In the genomic region with DNA sequence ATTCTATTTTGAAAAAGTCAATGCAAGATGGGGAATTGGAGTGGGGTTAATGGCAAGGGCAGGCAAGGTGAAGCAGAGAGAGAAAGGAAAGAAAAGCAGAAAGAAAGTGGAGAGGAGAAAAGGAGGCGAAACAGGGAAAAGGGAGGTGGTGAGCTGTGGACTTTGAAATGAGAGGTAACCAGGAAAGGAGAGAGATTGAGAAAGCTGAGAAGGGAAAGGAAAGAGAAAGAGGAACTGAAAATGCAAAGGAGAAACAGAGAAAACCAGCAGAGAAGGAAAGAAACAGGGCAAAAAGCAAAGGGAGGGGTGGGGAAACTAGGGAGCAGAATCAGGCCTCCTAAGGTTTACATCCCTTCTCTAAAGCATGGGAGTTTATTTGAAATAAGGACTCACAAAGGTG, we compare ENCODE assay signal across 23 cellular contexts.
A peak's percentile ranks its signal among the peaks of the same experiment; 100 is the strongest.
DNase-seq lines count a peak whose midpoint lies in the region; ATAC-seq and TF ChIP-seq lines count a peak whose summit lies in the region.
"Had no signal": no experiment of that assay in that cellular context is flagged by ENCODE, and none has a peak within 500 bp of the region (broad histone marks: within the 10 kb centered on the region; RNA-seq: fewer than 3 reads in every experiment).

No MANE protein-coding gene starts in this region.

- peaks cover 15% of the 10 kb centered on the region for H3K4me1 ChIP-seq in OCI-LY7 (ENCODE audit: insufficient read depth, low read length, poor library complexity, severe bottlenecking)
- H3K4me1 ChIP-seq: colonic mucosa, thyroid gland had no signal

- H3K27ac ChIP-seq in OCI-LY7 (ENCODE audit: low read depth, low read length, poor library complexity, severe bottlenecking), result no peak overlapping the region
- H3K27ac ChIP-seq: brain microvascular endothelial cell, colonic mucosa, heart right ventricle, thyroid gland had no signal

- H3K79me2 ChIP-seq in OCI-LY7 (ENCODE audit: insufficient read depth, low read depth, low read length), result no peaks in the 10 kb centered on the region

- no peak overlapping the region for H2AFZ ChIP-seq in OCI-LY7 (ENCODE audit: low read length)

- no peaks in the 10 kb centered on the region for H3K36me3 ChIP-seq in OCI-LY7 (ENCODE audit: insufficient read depth, low read length)
- H3K36me3 ChIP-seq: brain microvascular endothelial cell, colonic mucosa, heart right ventricle, thyroid gland had no signal

- BruUV-seq in OCI-LY7 (replicated peaks; lab: Mats Ljungman, UMichigan), result no TSS peak

- POLR2A ChIA-PET in OCI-LY7 (lab: Charles Lee), result interaction anchor here (0.6 to 1.1 kb wide), 4 partner anchors 8 to 235 kb away, joined by 3 to 4 read pairs (median 4); no protein-coding TSS in a partner anchor

- H3K9me3 ChIP-seq in OCI-LY7 (ENCODE audit: low read length), result no peaks in the 10 kb centered on the region
- H3K9me3 ChIP-seq: colonic mucosa, heart right ventricle, thyroid gland had no signal

- DNase-seq in stimulated activated naive CD8-positive, alpha-beta T cell treated with anti-CD3 and anti-CD28 coated beads, Interleukin-15, amount 100 ng/mL, for 72 hours, result no peak
- no peak for DNase-seq in stimulated activated naive CD8-positive, alpha-beta T cell treated with anti-CD3 and anti-CD28 coated beads, Interleukin-15, Interleukin-2, amounts not matched to agents 100 U/mL and 50 U/mL, for 24 hours
- DNase-seq in OCI-LY7 (ENCODE audit: low spot score) (no peak), NCI-H1436 treated with DMSO at 0.1 percent for 48 hours (lab: John Stamatoyannopoulos, UW) (no peak), NCI-H526 treated with DMSO at 0.1 percent for 48 hours (lab: John Stamatoyannopoulos, UW) (no peak)
- DNase-seq: ACHN; activated B cell treated with CpG ODN at 0.5 μM for 24 hours; brain microvascular endothelial cell; CD8-positive, alpha-beta memory T cell; colonic mucosa; DMS79; heart right ventricle; immature natural killer cell; KBM-7; NCI-H1092; NCI-H524 treated with DMSO at 0.1 percent for 48 hours; nucleus accumbens had no signal

- CTCF ChIA-PET in OCI-LY7 (lab: Charles Lee; ENCODE audit: unreplicated experiment), result no interaction called here

- H3K4me1 Mint-ChIP-seq in stimulated activated naive CD8-positive, alpha-beta T cell treated with anti-CD3 and anti-CD28 coated beads, Interleukin-15, amount 100 ng/mL, for 72 hours, result peaks cover 12% of the 10 kb centered on the region
- H3K4me1 Mint-ChIP-seq in stimulated activated memory B cell treated with anti-CD40 and anti-IgM and Interleukin-4, amounts not matched to agents 10 μg/mL and 1 μg/mL and 100 μg/mL, for 72 hours, result peaks cover 24% of the 10 kb centered on the region
- H3K4me1 Mint-ChIP-seq: immature natural killer cell had no signal

- TF ChIP-seq CTCF in OCI-LY7 (conservative IDR thresholded peaks at IDR 0.05; ENCODE audit: low read length), result no peak

- no peak for ATAC-seq in stimulated activated naive CD8-positive, alpha-beta T cell treated with anti-CD3 and anti-CD28 coated beads, Interleukin-15, amount 100 ng/mL, for 72 hours
- no peak for ATAC-seq in stimulated activated naive CD8-positive, alpha-beta T cell treated with anti-CD3 and anti-CD28 coated beads, Interleukin-15, Interleukin-2, amounts not matched to agents 100 U/mL and 50 U/mL, for 24 hours
- ATAC-seq in HG02973 (IDR thresholded peaks at IDR 0.05; ENCODE audit: unreplicated experiment), result peak; percentile 49
- no peak for ATAC-seq in stimulated activated memory B cell treated with anti-CD40 and anti-IgM and Interleukin-4, amounts not matched to agents 10 μg/mL and 1 μg/mL and 100 μg/mL, for 72 hours
- no peak for ATAC-seq in GM18909 (IDR thresholded peaks at IDR 0.05; ENCODE audit: poor library complexity, unreplicated experiment)
- ATAC-seq: heart right ventricle had no signal

- no peaks in the 10 kb centered on the region for H3K36me3 Mint-ChIP-seq in stimulated activated memory B cell treated with anti-CD40 and anti-IgM and Interleukin-4, amounts not matched to agents 10 μg/mL and 1 μg/mL and 100 μg/mL, for 72 hours
- H3K36me3 Mint-ChIP-seq: immature natural killer cell had no signal

- intact Hi-C loops in OCI-LY7 (cut with micrococcal nuclease; ENCODE audit: unreplicated experiment), result no loop called here

- no peaks in the 10 kb centered on the region for H3K9me2 ChIP-seq in OCI-LY7 (ENCODE audit: insufficient read depth, low read length)

- H3K27ac Mint-ChIP-seq in stimulated activated naive CD8-positive, alpha-beta T cell treated with anti-CD3 and anti-CD28 coated beads, Interleukin-15, amount 100 ng/mL, for 72 hours, result peak overlapping the region; percentile 43 to 88
- peak overlapping the region; percentile 21 for H3K27ac Mint-ChIP-seq in stimulated activated memory B cell treated with anti-CD40 and anti-IgM and Interleukin-4, amounts not matched to agents 10 μg/mL and 1 μg/mL and 100 μg/mL, for 72 hours
- H3K27ac Mint-ChIP-seq: activated B cell treated with CpG ODN at 0.5 μM for 24 hours; activated T-helper 1 cell treated with anti-CD3 and anti-CD28 coated beads, Interleukin-12 subunit alpha, Interleukin-12 subunit beta, Interleukin-2, Interleukin-4 antibody, amounts not matched to agents 30 ng/mL and 10 ng/mL and 1 ng/mL, durations not matched to agents 14 hours and 24 hours and 36 hours; immature natural killer cell; T-helper 2 cell treated with Interferon-gamma antibody and Interleukin-4, amounts not matched to agents 5 μg/mL and 100 μg/mL, for 36 hours had no signal

- H3K9me3 Mint-ChIP-seq in stimulated activated naive CD8-positive, alpha-beta T cell treated with anti-CD3 and anti-CD28 coated beads, Interleukin-15, amount 100 ng/mL, for 72 hours, result no peaks in the 10 kb centered on the region
- H3K9me3 Mint-ChIP-seq in stimulated activated memory B cell treated with anti-CD40 and anti-IgM and Interleukin-4, amounts not matched to agents 10 μg/mL and 1 μg/mL and 100 μg/mL, for 72 hours, result no peaks in the 10 kb centered on the region
- H3K9me3 Mint-ChIP-seq: activated B cell treated with CpG ODN at 0.5 μM for 24 hours; activated T-helper 1 cell treated with anti-CD3 and anti-CD28 coated beads, Interleukin-12 subunit alpha, Interleukin-12 subunit beta, Interleukin-2, Interleukin-4 antibody, amounts not matched to agents 30 ng/mL and 10 ng/mL and 1 ng/mL, durations not matched to agents 14 hours and 24 hours and 36 hours; CD8-positive, alpha-beta memory T cell; immature natural killer cell; T-helper 2 cell treated with Interferon-gamma antibody and Interleukin-4, amounts not matched to agents 5 μg/mL and 100 μg/mL, for 36 hours had no signal

- H4K20me1 ChIP-seq in OCI-LY7 (ENCODE audit: insufficient read depth, low read length), result no peaks in the 10 kb centered on the region

- no peak overlapping the region for H3K4me3 ChIP-seq in OCI-LY7 (ENCODE audit: low read depth, low read length, poor library complexity, severe bottlenecking)
- H3K4me3 ChIP-seq: colonic mucosa, heart right ventricle, thyroid gland had no signal

- H3K4me3 Mint-ChIP-seq in stimulated activated naive CD8-positive, alpha-beta T cell treated with anti-CD3 and anti-CD28 coated beads, Interleukin-15, amount 100 ng/mL, for 72 hours, result no peak overlapping the region
- no peak overlapping the region for H3K4me3 Mint-ChIP-seq in stimulated activated memory B cell treated with anti-CD40 and anti-IgM and Interleukin-4, amounts not matched to agents 10 μg/mL and 1 μg/mL and 100 μg/mL, for 72 hours
- H3K4me3 Mint-ChIP-seq: activated B cell treated with CpG ODN at 0.5 μM for 24 hours; activated T-helper 1 cell treated with anti-CD3 and anti-CD28 coated beads, Interleukin-12 subunit alpha, Interleukin-12 subunit beta, Interleukin-2, Interleukin-4 antibody, amounts not matched to agents 30 ng/mL and 10 ng/mL and 1 ng/mL, durations not matched to agents 14 hours and 24 hours and 36 hours; CD8-positive, alpha-beta memory T cell; immature natural killer cell; T-helper 2 cell treated with Interferon-gamma antibody and Interleukin-4, amounts not matched to agents 5 μg/mL and 100 μg/mL, for 36 hours had no signal

- H3K4me2 ChIP-seq in OCI-LY7 (ENCODE audit: low read length), result peak overlapping the region; percentile 41; the same call in 1 of the 2 replicates

- no peaks in the 10 kb centered on the region for H3K27me3 Mint-ChIP-seq in stimulated activated naive CD8-positive, alpha-beta T cell treated with anti-CD3 and anti-CD28 coated beads, Interleukin-15, amount 100 ng/mL, for 72 hours
- peaks cover 20% of the 10 kb centered on the region for H3K27me3 Mint-ChIP-seq in stimulated activated memory B cell treated with anti-CD40 and anti-IgM and Interleukin-4, amounts not matched to agents 10 μg/mL and 1 μg/mL and 100 μg/mL, for 72 hours
